Comparison of ENCODE assay signal across 23 cellular contexts in the genomic region with DNA sequence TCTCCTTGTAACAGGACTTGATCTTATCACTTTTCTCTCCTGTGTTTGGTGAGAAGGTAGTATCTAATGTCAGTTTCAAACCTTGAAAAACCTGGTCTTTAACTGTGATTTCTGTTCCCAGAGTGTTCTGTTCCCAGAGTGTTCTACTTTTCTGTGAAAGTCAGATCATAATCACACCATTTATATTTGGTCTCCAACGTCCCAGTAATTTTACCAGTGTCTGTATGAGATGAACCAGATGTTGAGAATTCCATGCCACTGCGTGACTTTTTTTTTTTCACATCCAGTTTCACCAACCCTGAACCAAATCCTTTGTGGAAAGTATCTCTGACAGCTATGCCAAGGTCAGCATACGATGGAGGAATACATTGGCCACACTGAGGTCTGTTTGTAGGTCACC.
DNase-seq lines count a peak whose midpoint lies in the region; ATAC-seq and TF ChIP-seq lines count a peak whose summit lies in the region.
"Had no signal": no experiment of that assay in that cellular context is flagged by ENCODE, and none has a peak within 500 bp of the region (broad histone marks: within the 10 kb centered on the region; RNA-seq: fewer than 3 reads in every experiment).

No MANE protein-coding gene starts in this region.

- no peaks in the 10 kb centered on the region for H3F3A ChIP-seq in SK-N-SH (replicated peaks; ENCODE audit: insufficient read depth)

- peak overlapping the region; percentile 28 for H2AK9ac ChIP-seq in IMR-90 (replicated peaks; ENCODE audit: low read depth, low read length, poor library complexity)

- POLR2A ChIA-PET in SK-N-SH (lab: Yijun Ruan, JAX), result no interaction called here
- POLR2A ChIA-PET in IMR-90 (lab: Charles Lee; ENCODE audit: unreplicated experiment), result no interaction called here

- H3K4me2 ChIP-seq in SK-N-SH, result no peak overlapping the region
- no peak overlapping the region for H3K4me2 ChIP-seq in IMR-90 (ENCODE audit: low read depth, low read length)
- H3K4me2 ChIP-seq: A549; BLaER1 treated with 17β-estradiol and CSF1 and Interleukin-3, amounts not matched to agents 10 nM and 100 nM had no signal

- TF ChIP-seq POLR2A in IMR-90 (IDR thresholded peaks at IDR 0.05; ENCODE audit: low read depth, low read length) (no peak), heart left ventricle (IDR thresholded peaks at IDR 0.05) (no peak)

- no peaks in the 10 kb centered on the region for H3K9me1 ChIP-seq in IMR-90 (ENCODE audit: insufficient read depth, low read length)

- H3K9me3 ChIP-seq in SK-N-SH, result no peaks in the 10 kb centered on the region
- no peaks in the 10 kb centered on the region for H3K9me3 ChIP-seq in IMR-90 (ENCODE audit: control insufficient read depth, insufficient read depth, low read length)
- H3K9me3 ChIP-seq in heart left ventricle, result no peaks in the 10 kb centered on the region
- H3K9me3 ChIP-seq: A549; BLaER1 treated with 17β-estradiol and CSF1 and Interleukin-3, amounts not matched to agents 10 nM and 100 nM had no signal

- CTCF ChIA-PET in SK-N-SH (lab: Yijun Ruan, JAX) (interaction anchor here (1.4 to 1.9 kb wide), 3 partner anchors 10 to 235 kb away, joined by 5 to 8 read pairs (median 6); no protein-coding TSS in a partner anchor), IMR-90 (lab: Yijun Ruan, JAX) (no interaction called here)

- no peaks in the 10 kb centered on the region for H3K79me1 ChIP-seq in IMR-90 (ENCODE audit: low read depth in 1 of 2, low read length in 2 of 2)

- H4K8ac ChIP-seq in IMR-90 (ENCODE audit: low read depth in 2 of 2, low read length in 2 of 2), result no peak overlapping the region

- no peak overlapping the region for H3K4me3 Mint-ChIP-seq in activated T-helper 1 cell treated with anti-CD3 and anti-CD28 coated beads, Interleukin-12 subunit alpha, Interleukin-12 subunit beta, Interleukin-2, Interleukin-4 antibody, amounts not matched to agents 30 ng/mL and 10 ng/mL and 1 ng/mL, durations not matched to agents 14 hours and 24 hours and 36 hours
- H3K4me3 Mint-ChIP-seq: B cell; CD14-positive monocyte; CD4-positive, alpha-beta memory T cell; CD4-positive, CD25-positive, alpha-beta regulatory T cell; CD8-positive, alpha-beta memory T cell had no signal

- no peaks in the 10 kb centered on the region for H4K20me1 ChIP-seq in SK-N-SH (ENCODE audit: insufficient read depth)
- no peaks in the 10 kb centered on the region for H4K20me1 ChIP-seq in IMR-90 (ENCODE audit: insufficient read depth, low read length)
- H4K20me1 ChIP-seq: BLaER1 treated with 17β-estradiol and CSF1 and Interleukin-3, amounts not matched to agents 10 nM and 100 nM had no signal

- no peak overlapping the region for H3K27ac Mint-ChIP-seq in activated T-helper 1 cell treated with anti-CD3 and anti-CD28 coated beads, Interleukin-12 subunit alpha, Interleukin-12 subunit beta, Interleukin-2, Interleukin-4 antibody, amounts not matched to agents 30 ng/mL and 10 ng/mL and 1 ng/mL, durations not matched to agents 14 hours and 24 hours and 36 hours
- H3K27ac Mint-ChIP-seq: B cell; CD4-positive, alpha-beta memory T cell; CD4-positive, CD25-positive, alpha-beta regulatory T cell; CD8-positive, alpha-beta memory T cell had no signal

- H3K4me3 ChIP-seq in SK-N-SH (ENCODE audit: low read depth in 2 of 2, low read length in 1 of 2) (no peak overlapping the region), IMR-90 (ENCODE audit: insufficient read depth, low read depth, low read length) (no peak overlapping the region), heart left ventricle (no peak overlapping the region)
- H3K4me3 ChIP-seq: A549; BLaER1 treated with 17β-estradiol and CSF1 and Interleukin-3, amounts not matched to agents 10 nM and 100 nM; GM12878 had no signal

- ATAC-seq in SK-N-SH treated with all-trans-retinoic acid at 6 μM for 48 hours (no peak), IMR-90 (ENCODE audit: low read depth) (no peak), heart left ventricle (no peak)
- ATAC-seq: A549, GM12878 had no signal

- TF ChIP-seq CTCF in SK-N-SH (IDR thresholded peaks at IDR 0.05) (no peak), IMR-90 (conservative IDR thresholded peaks at IDR 0.05; ENCODE audit: low read depth, low read length) (no peak), heart left ventricle (IDR thresholded peaks at IDR 0.05) (no peak)

- H2BK20ac ChIP-seq in IMR-90 (ENCODE audit: low read depth, low read length), result no peak overlapping the region

- H3K23ac ChIP-seq in IMR-90 (ENCODE audit: low read depth, low read length), result no peak overlapping the region

- no peaks in the 10 kb centered on the region for H3K9me3 Mint-ChIP-seq in activated T-helper 1 cell treated with anti-CD3 and anti-CD28 coated beads, Interleukin-12 subunit alpha, Interleukin-12 subunit beta, Interleukin-2, Interleukin-4 antibody, amounts not matched to agents 30 ng/mL and 10 ng/mL and 1 ng/mL, durations not matched to agents 14 hours and 24 hours and 36 hours
- H3K9me3 Mint-ChIP-seq: CD4-positive, alpha-beta memory T cell; CD4-positive, CD25-positive, alpha-beta regulatory T cell had no signal

- no peak overlapping the region for H2BK120ac ChIP-seq in IMR-90 (ENCODE audit: low read depth, low read length)

- no peak overlapping the region for H3K14ac ChIP-seq in IMR-90 (replicated peaks; ENCODE audit: low read depth, low read length)

- no peak overlapping the region for H2BK15ac ChIP-seq in IMR-90 (ENCODE audit: low read depth, low read length)

- no peaks in the 10 kb centered on the region for H3K9me2 ChIP-seq in SK-N-SH

- H3K36me3 ChIP-seq in SK-N-SH (replicated peaks in 1 of 2; ENCODE audit: control insufficient read depth in 1 of 2, insufficient read depth in 2 of 2, low read length in 1 of 2), result no peaks in the 10 kb centered on the region
- no peaks in the 10 kb centered on the region for H3K36me3 ChIP-seq in IMR-90 (ENCODE audit: control insufficient read depth, insufficient read depth, low read length)
- H3K36me3 ChIP-seq in heart left ventricle, result no peaks in the 10 kb centered on the region
- H3K36me3 ChIP-seq: BLaER1 treated with 17β-estradiol and CSF1 and Interleukin-3, amounts not matched to agents 10 nM and 100 nM had no signal

- H3K27ac ChIP-seq in SK-N-SH (ENCODE audit: low read depth in 2 of 2, low read length in 1 of 2), result no peak overlapping the region
- H3K27ac ChIP-seq in IMR-90 (ENCODE audit: insufficient read depth, low read length), result no peak overlapping the region
- no peak overlapping the region for H3K27ac ChIP-seq in heart left ventricle
- H3K27ac ChIP-seq: 22Rv1; A549; BLaER1 treated with 17β-estradiol and CSF1 and Interleukin-3, amounts not matched to agents 10 nM and 100 nM had no signal

- no peak overlapping the region for H2AK5ac ChIP-seq in IMR-90 (ENCODE audit: low read depth, low read length)

- no peak overlapping the region for H4K91ac ChIP-seq in IMR-90 (ENCODE audit: insufficient read depth, low read depth, low read length)

- no peaks in the 10 kb centered on the region for H3K79me2 ChIP-seq in SK-N-SH (ENCODE audit: insufficient read depth)

- H3K4me1 ChIP-seq in SK-N-SH (ENCODE audit: control insufficient read depth in 1 of 2, insufficient read depth in 2 of 2, low read depth in 1 of 2, low read length in 1 of 2) (no peaks in the 10 kb centered on the region; a peak in 1 of 4 replicates), IMR-90 (ENCODE audit: control insufficient read depth, insufficient read depth, low read length) (no peaks in the 10 kb centered on the region), heart left ventricle (no peaks in the 10 kb centered on the region)
- H3K4me1 ChIP-seq: A549; BLaER1 treated with 17β-estradiol and CSF1 and Interleukin-3, amounts not matched to agents 10 nM and 100 nM had no signal

- no peaks in the 10 kb centered on the region for H3K4me1 Mint-ChIP-seq in activated T-helper 1 cell treated with anti-CD3 and anti-CD28 coated beads, Interleukin-12 subunit alpha, Interleukin-12 subunit beta, Interleukin-2, Interleukin-4 antibody, amounts not matched to agents 30 ng/mL and 10 ng/mL and 1 ng/mL, durations not matched to agents 14 hours and 24 hours and 36 hours (ENCODE audit: low read depth)
- H3K4me1 Mint-ChIP-seq: B cell; CD14-positive monocyte; CD4-positive, alpha-beta memory T cell; CD4-positive, CD25-positive, alpha-beta regulatory T cell; CD8-positive, alpha-beta memory T cell had no signal

- no peak for TF ChIP-seq RAD21 in SK-N-SH (IDR thresholded peaks at IDR 0.05; ENCODE audit: low read length)
- TF ChIP-seq RAD21 in IMR-90 (IDR thresholded peaks at IDR 0.05; ENCODE audit: low read length), result no peak

- H4K5ac ChIP-seq in IMR-90 (ENCODE audit: low read depth, low read length), result no peak overlapping the region

- H2AFZ ChIP-seq in SK-N-SH (ENCODE audit: low read depth) (no peak overlapping the region), IMR-90 (replicated peaks; ENCODE audit: low read length, poor library complexity) (no peak overlapping the region)

- peak in 1 of 2 experiments; percentile 50; a peak in 2 of 4 replicates for TF ChIP-seq EP300 in SK-N-SH (IDR thresholded peaks at IDR 0.05; ENCODE audit: borderline replicate concordance in 1 of 2, low read depth in 1 of 2, low read length in 1 of 2)

- 23% methylated on average over 3 of the region's 3 CpGs for WGBS in SK-N-SH (ENCODE audit: low lambda C conversion rate)
- WGBS in IMR-90 (ENCODE audit: extremely low coverage in 2 of 2, insufficient read length in 1 of 2), 2 experiments, result no CpG with 5 or more reads among the region's 3 CpGs
- WGBS in heart left ventricle, 4 donors, result 59 to 73% (median 69%) methylated on average over 3 of the region's 3 CpGs

- H3K18ac ChIP-seq in IMR-90 (ENCODE audit: low read depth, low read length), result no peak overlapping the region

- BruUV-seq in IMR-90 (replicated peaks; lab: Mats Ljungman, UMichigan), result no TSS peak

- intact Hi-C loops in IMR-90 (cut with micrococcal nuclease) (no loop called here), heart left ventricle (cut with DNase I) (no loop called here)
- intact Hi-C loops in activated T-helper 1 cell treated with anti-CD3 and anti-CD28 coated beads, Interleukin-12 subunit alpha, Interleukin-12 subunit beta, Interleukin-2, Interleukin-4 antibody, amounts not matched to agents 30 ng/mL and 10 ng/mL and 1 ng/mL, durations not matched to agents 14 hours and 24 hours and 36 hours (cut with micrococcal nuclease), result no loop called here

- H3K27me3 Mint-ChIP-seq in activated T-helper 1 cell treated with anti-CD3 and anti-CD28 coated beads, Interleukin-12 subunit alpha, Interleukin-12 subunit beta, Interleukin-2, Interleukin-4 antibody, amounts not matched to agents 30 ng/mL and 10 ng/mL and 1 ng/mL, durations not matched to agents 14 hours and 24 hours and 36 hours (ENCODE audit: insufficient read depth), result no peaks in the 10 kb centered on the region
- H3K27me3 Mint-ChIP-seq: B cell; CD4-positive, alpha-beta memory T cell; CD4-positive, CD25-positive, alpha-beta regulatory T cell; CD8-positive, alpha-beta memory T cell had no signal

- H2BK5ac ChIP-seq in IMR-90 (ENCODE audit: low read depth, low read length, poor library complexity, severe bottlenecking), result no peak overlapping the region

- dilution Hi-C loops in IMR-90 (cut with HindIII; ENCODE audit: low sequenced_read_pairs, unreplicated experiment), result no loop called here

- no peaks in the 10 kb centered on the region for H3K27me3 ChIP-seq in SK-N-SH (ENCODE audit: insufficient read depth)
- H3K27me3 ChIP-seq in IMR-90 (ENCODE audit: control insufficient read depth, insufficient read depth, low read length), result no peaks in the 10 kb centered on the region
- H3K27me3 ChIP-seq in heart left ventricle, result no peaks in the 10 kb centered on the region
- H3K27me3 ChIP-seq: BLaER1 treated with 17β-estradiol and CSF1 and Interleukin-3, amounts not matched to agents 10 nM and 100 nM had no signal

- H3K9ac ChIP-seq in SK-N-SH (no peak overlapping the region), IMR-90 (ENCODE audit: low read depth, low read length) (no peak overlapping the region)
- H3K9ac ChIP-seq: BLaER1 treated with 17β-estradiol and CSF1 and Interleukin-3, amounts not matched to agents 10 nM and 100 nM had no signal

- no peaks in the 10 kb centered on the region for H3K36me3 Mint-ChIP-seq in activated T-helper 1 cell treated with anti-CD3 and anti-CD28 coated beads, Interleukin-12 subunit alpha, Interleukin-12 subunit beta, Interleukin-2, Interleukin-4 antibody, amounts not matched to agents 30 ng/mL and 10 ng/mL and 1 ng/mL, durations not matched to agents 14 hours and 24 hours and 36 hours (ENCODE audit: low read depth)
- H3K36me3 Mint-ChIP-seq: CD14-positive monocyte; CD4-positive, alpha-beta memory T cell; CD4-positive, CD25-positive, alpha-beta regulatory T cell; CD8-positive, alpha-beta memory T cell had no signal

- DNase-seq in SK-N-SH, result peak; percentile 29
- DNase-seq in IMR-90, result no peak
- DNase-seq in activated T-helper 1 cell treated with anti-CD3 and anti-CD28 coated beads, Interleukin-12 subunit alpha, Interleukin-12 subunit beta, Interleukin-2, Interleukin-4 antibody, amounts not matched to agents 30 ng/mL and 10 ng/mL and 1 ng/mL, durations not matched to agents 14 hours and 24 hours and 36 hours (ENCODE audit: low spot score), result no peak
- DNase-seq in heart left ventricle, result no peak
- DNase-seq: AML-193; CD4-positive, alpha-beta memory T cell; CD4-positive, CD25-positive, alpha-beta regulatory T cell; CD8-positive, alpha-beta memory T cell; COR-L47; DMS 273 treated with DMSO at 0.1 percent for 48 hours; DMS153; DMS53; DMS79; DND-41; EL; GDM1 had no signal

- no peak overlapping the region for H3K56ac ChIP-seq in IMR-90 (ENCODE audit: extremely low read depth, insufficient read depth, low read length)

- in situ Hi-C loops in IMR-90 (cut with MboI; ENCODE audit: low sequenced_read_pairs), result no loop called here

- no peak overlapping the region for H3K4ac ChIP-seq in IMR-90 (ENCODE audit: low read depth, low read length)
